23 cellular contexts compared by ENCODE assay signal in genomic region chr13:73290844-73291243, GRCh38.
"Had no signal": no experiment of that assay in that cellular context is flagged by ENCODE, and none has a peak within 500 bp of the region (broad histone marks: within the 10 kb centered on the region; RNA-seq: fewer than 3 reads in every experiment).

No MANE protein-coding gene starts in this region.

- ATAC-seq: activated CD8-positive, alpha-beta T cell treated with anti-CD3 and anti-CD28 coated beads, Interleukin-2, amount 10 ng/mL, durations not matched to agents 7 days and 5 days; Panc1; WTC11 had no signal

- DNase-seq: activated CD4-positive, alpha-beta T cell treated with anti-CD3 and anti-CD28 coated beads for 48 hours; activated CD4-positive, alpha-beta T cell treated with anti-CD3 and anti-CD28 coated beads, Interleukin-2, amount 50 U/mL, for 4 hours; activated CD4-positive, CD25-positive, alpha-beta regulatory T cell treated with anti-CD3 and anti-CD28 coated beads, Interleukin-2, amount 50 U/mL, for 72 hours; activated CD8-positive, alpha-beta memory T cell treated with anti-CD3 and anti-CD28 coated beads, Interleukin-2, amount 50 U/mL, for 48 hours; activated CD8-positive, alpha-beta T cell treated with anti-CD3 and anti-CD28 coated beads, Interleukin-2, amount 10 ng/mL, durations not matched to agents 7 days and 5 days; activated gamma-delta T cell; activated naive CD4-positive, alpha-beta T cell treated with anti-CD3 and anti-CD28 coated beads for 36 hours; activated T-cell treated with anti-CD3 and anti-CD28 coated beads, Interleukin-2, amount 50 U/mL, for 24 hours; central memory CD4-positive, alpha-beta T cell; MM.1S; NCI-H1105; NCI-H1436; NCI-H1694 treated with DMSO at 0.1 percent for 48 hours; NCI-H2029 treated with DMSO at 0.1 percent for 48 hours; NCI-H345; NCI-H510A; NCI-H526 treated with DMSO at 0.1 percent for 48 hours; NCI-H82; OCI-M1; Right ventricle myocardium superior; RPMI8226 had no signal
